16 cellular contexts compared by ENCODE assay signal in genomic region chr10:33038672-33039071, GRCh38.
DNase-seq lines count a peak whose midpoint lies in the region; ATAC-seq and TF ChIP-seq lines count a peak whose summit lies in the region.
"Had no signal": no experiment of that assay in that cellular context is flagged by ENCODE, and none has a peak within 500 bp of the region (broad histone marks: within the 10 kb centered on the region; RNA-seq: fewer than 3 reads in every experiment).

No MANE protein-coding gene starts in this region.

- 87% methylated on average over 7 of the region's 7 CpGs for WGBS in esophagus muscularis mucosa
- 85 to 94% (median 93%) methylated on average over 7 of the region's 7 CpGs for WGBS in spleen, 5 donors

- no peak overlapping the region for H3K27ac Mint-ChIP-seq in WTC11
- H3K27ac Mint-ChIP-seq: CD14-positive monocyte; CD8-positive, alpha-beta T cell had no signal

- POLR2A ChIA-PET in WTC11 (lab: Charles Lee), result no interaction called here

- H3K27ac ChIP-seq in HUES48 (ENCODE audit: low read depth, low read length) (peak overlapping the region; percentile 29), esophagus muscularis mucosa (replicated peaks in 1 of 4) (no peak overlapping the region), lower lobe of right lung (no peak overlapping the region), spleen (no peak overlapping the region)
- H3K27ac ChIP-seq: BLaER1 had no signal

- TF ChIP-seq EP300 in esophagus muscularis mucosa (IDR thresholded peaks at IDR 0.05), result no peak

- H3K9me3 ChIP-seq in HUES48 (ENCODE audit: control insufficient read depth, insufficient read depth, low read length) (peaks cover 3% of the 10 kb centered on the region; the same call in 1 of the 2 replicates), esophagus muscularis mucosa (no peaks in the 10 kb centered on the region), lower lobe of right lung (no peaks in the 10 kb centered on the region), spleen (no peaks in the 10 kb centered on the region)

- DNase-seq in WTC11 (ENCODE audit: low spot score), result no peak
- DNase-seq in esophagus muscularis mucosa (ENCODE audit: extremely low spot score), result peak; percentile 24
- no peak for DNase-seq in lower lobe of right lung
- no peak for DNase-seq in NCI-H1694 treated with DMSO at 0.1 percent for 48 hours (lab: John Stamatoyannopoulos, UW)
- no peak for DNase-seq in NCI-H1930 (lab: John Stamatoyannopoulos, UW)
- no peak for DNase-seq in spleen
- no peak for DNase-seq in cardiac septum (ENCODE audit: low spot score)
- DNase-seq: 8988T; Calu3; CD8-positive, alpha-beta T cell; DMS79 treated with DMSO at 0.1 percent for 48 hours; GF-D8; HCEC 1CT had no signal

- peaks cover 4% of the 10 kb centered on the region; the same call in 1 of the 2 replicates for H3K36me3 Mint-ChIP-seq in WTC11
- H3K36me3 Mint-ChIP-seq: CD14-positive monocyte; CD8-positive, alpha-beta T cell had no signal

- ATAC-seq in WTC11 (no peak), lower lobe of right lung (peak; percentile 55 to 72)
- ATAC-seq: CD8-positive, alpha-beta T cell had no signal

- no peak overlapping the region for H3K9ac ChIP-seq in HUES48 (ENCODE audit: low read depth, low read length)
- H3K9ac ChIP-seq: BLaER1 had no signal

- H3K4me3 ChIP-seq in HUES48 (ENCODE audit: low read depth, low read length) (0 out of 2 replicates have a peak overlapping the region, but pooled peaks have one; percentile 5), esophagus muscularis mucosa (no peak overlapping the region), lower lobe of right lung (no peak overlapping the region), spleen (no peak overlapping the region)
- H3K4me3 ChIP-seq: BLaER1 had no signal

- H3K4me3 Mint-ChIP-seq in WTC11, result peak overlapping the region; percentile 24
- H3K4me3 Mint-ChIP-seq: CD14-positive monocyte; CD8-positive, alpha-beta T cell had no signal

- intact Hi-C loops in esophagus muscularis mucosa (cut with DNase I) (no loop called here), lower lobe of right lung (cut with DNase I) (no loop called here), spleen (cut with DNase I; ENCODE audit: low total_unique reads) (no loop called here), cardiac septum (cut with DNase I) (no loop called here)

- H3K4me1 Mint-ChIP-seq in WTC11, result peaks cover 44% of the 10 kb centered on the region
- H3K4me1 Mint-ChIP-seq: CD14-positive monocyte had no signal

- no peaks in the 10 kb centered on the region for H3K27me3 Mint-ChIP-seq in WTC11 (ENCODE audit: low read depth)

- H3K4me1 ChIP-seq in HUES48 (ENCODE audit: control insufficient read depth, insufficient read depth, low read length) (peaks cover 38% of the 10 kb centered on the region), esophagus muscularis mucosa (peaks cover 0 to 6% (median 3%) of the 10 kb centered on the region in 4 donors), lower lobe of right lung (no peaks in the 10 kb centered on the region), spleen (no peaks in the 10 kb centered on the region)
- H3K4me1 ChIP-seq: BLaER1 had no signal

- TF ChIP-seq POLR2A in esophagus muscularis mucosa (IDR thresholded peaks at IDR 0.05; ENCODE audit: low read depth), result no peak
- no peak for TF ChIP-seq POLR2A in spleen (IDR thresholded peaks at IDR 0.05)

- TF ChIP-seq CTCF in WTC11 (IDR thresholded peaks at IDR 0.05), result no peak
- no peak for TF ChIP-seq CTCF in esophagus muscularis mucosa (IDR thresholded peaks at IDR 0.05)
- no peak for TF ChIP-seq CTCF in lower lobe of right lung (IDR thresholded peaks at IDR 0.05)
- no peak for TF ChIP-seq CTCF in spleen (IDR thresholded peaks at IDR 0.05 in 8 of 11, conservative IDR thresholded peaks at IDR 0.05 in 3 of 11)

- no peaks in the 10 kb centered on the region for H3K27me3 ChIP-seq in HUES48 (ENCODE audit: control insufficient read depth, insufficient read depth, low read length)
- H3K27me3 ChIP-seq in esophagus muscularis mucosa, result no peaks in the 10 kb centered on the region
- H3K27me3 ChIP-seq in lower lobe of right lung (ENCODE audit: low read depth), result no peaks in the 10 kb centered on the region
- no peaks in the 10 kb centered on the region for H3K27me3 ChIP-seq in spleen (replicated peaks in 1 of 7)
- H3K27me3 ChIP-seq: BLaER1 had no signal

- CTCF ChIA-PET in WTC11 (lab: Charles Lee), result interaction anchor here (0.6 to 2.0 kb wide), 4 partner anchors 13 to 29 kb away, joined by 3 to 10 read pairs (median 4); no protein-coding TSS in a partner anchor

- H3K36me3 ChIP-seq in HUES48 (ENCODE audit: control insufficient read depth, insufficient read depth, low read length) (no peaks in the 10 kb centered on the region), esophagus muscularis mucosa (no peaks in the 10 kb centered on the region), lower lobe of right lung (no peaks in the 10 kb centered on the region), spleen (no peaks in the 10 kb centered on the region)
- H3K36me3 ChIP-seq: BLaER1 had no signal

- no peaks in the 10 kb centered on the region for H3K9me3 Mint-ChIP-seq in WTC11
- H3K9me3 Mint-ChIP-seq: CD8-positive, alpha-beta T cell had no signal

TF ChIP-seq in WTC11, 78 proteins besides CTCF, POLR2A, EP300 and RAD21:
- TF ChIP-seq TEAD1 (CRISPR knock-in tag; IDR thresholded peaks at IDR 0.05), result no peak
- TF ChIP-seq ZNF263 (CRISPR knock-in tag; IDR thresholded peaks at IDR 0.05; ENCODE audit: low read depth), result no peak
- no peak for TF ChIP-seq JAZF1 (CRISPR knock-in tag; IDR thresholded peaks at IDR 0.05)
- TF ChIP-seq NR2C2 (CRISPR knock-in tag; IDR thresholded peaks at IDR 0.05), result no peak
- TF ChIP-seq ETV6 (CRISPR knock-in tag; IDR thresholded peaks at IDR 0.05), result no peak
- no peak for TF ChIP-seq NFATC4 (CRISPR knock-in tag; IDR thresholded peaks at IDR 0.05)
- no peak for TF ChIP-seq FOXK1 (CRISPR knock-in tag; IDR thresholded peaks at IDR 0.05)
- TF ChIP-seq ZNF423 (CRISPR knock-in tag; IDR thresholded peaks at IDR 0.05), result no peak
- no peak for TF ChIP-seq PRRX2 (CRISPR knock-in tag; IDR thresholded peaks at IDR 0.05)
- no peak for TF ChIP-seq NR3C1 (CRISPR knock-in tag; conservative IDR thresholded peaks at IDR 0.05; ENCODE audit: low read depth)
- TF ChIP-seq ELF4 (CRISPR knock-in tag; IDR thresholded peaks at IDR 0.05; ENCODE audit: low read depth), result no peak
- TF ChIP-seq, protein P1, sequence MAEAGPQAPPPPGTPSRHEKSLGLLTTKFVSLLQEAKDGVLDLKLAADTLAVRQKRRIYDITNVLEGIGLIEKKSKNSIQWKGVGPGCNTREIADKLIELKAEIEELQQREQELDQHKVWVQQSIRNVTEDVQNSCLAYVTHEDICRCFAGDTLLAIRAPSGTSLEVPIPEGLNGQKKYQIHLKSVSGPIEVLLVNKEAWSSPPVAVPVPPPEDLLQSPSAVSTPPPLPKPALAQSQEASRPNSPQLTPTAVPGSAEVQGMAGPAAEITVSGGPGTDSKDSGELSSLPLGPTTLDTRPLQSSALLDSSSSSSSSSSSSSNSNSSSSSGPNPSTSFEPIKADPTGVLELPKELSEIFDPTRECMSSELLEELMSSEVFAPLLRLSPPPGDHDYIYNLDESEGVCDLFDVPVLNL (CRISPR knock-in tag; IDR thresholded peaks at IDR 0.05; ENCODE audit: borderline replicate concordance, low read depth), result no peak
- TF ChIP-seq MLX (CRISPR knock-in tag; IDR thresholded peaks at IDR 0.05), result no peak
- TF ChIP-seq ZNF219 (CRISPR knock-in tag; IDR thresholded peaks at IDR 0.05; ENCODE audit: borderline replicate concordance), result no peak
- no peak for TF ChIP-seq NR1H2 (CRISPR knock-in tag; IDR thresholded peaks at IDR 0.05)
- TF ChIP-seq, protein P2, sequence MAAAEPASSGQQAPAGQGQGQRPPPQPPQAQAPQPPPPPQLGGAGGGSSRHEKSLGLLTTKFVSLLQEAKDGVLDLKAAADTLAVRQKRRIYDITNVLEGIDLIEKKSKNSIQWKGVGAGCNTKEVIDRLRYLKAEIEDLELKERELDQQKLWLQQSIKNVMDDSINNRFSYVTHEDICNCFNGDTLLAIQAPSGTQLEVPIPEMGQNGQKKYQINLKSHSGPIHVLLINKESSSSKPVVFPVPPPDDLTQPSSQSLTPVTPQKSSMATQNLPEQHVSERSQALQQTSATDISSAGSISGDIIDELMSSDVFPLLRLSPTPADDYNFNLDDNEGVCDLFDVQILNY (CRISPR knock-in tag; IDR thresholded peaks at IDR 0.05), result no peak
TF ChIP-seq in WTC11: peak in this region for 0.
